11 cellular contexts compared by ENCODE assay signal in the genomic region with DNA sequence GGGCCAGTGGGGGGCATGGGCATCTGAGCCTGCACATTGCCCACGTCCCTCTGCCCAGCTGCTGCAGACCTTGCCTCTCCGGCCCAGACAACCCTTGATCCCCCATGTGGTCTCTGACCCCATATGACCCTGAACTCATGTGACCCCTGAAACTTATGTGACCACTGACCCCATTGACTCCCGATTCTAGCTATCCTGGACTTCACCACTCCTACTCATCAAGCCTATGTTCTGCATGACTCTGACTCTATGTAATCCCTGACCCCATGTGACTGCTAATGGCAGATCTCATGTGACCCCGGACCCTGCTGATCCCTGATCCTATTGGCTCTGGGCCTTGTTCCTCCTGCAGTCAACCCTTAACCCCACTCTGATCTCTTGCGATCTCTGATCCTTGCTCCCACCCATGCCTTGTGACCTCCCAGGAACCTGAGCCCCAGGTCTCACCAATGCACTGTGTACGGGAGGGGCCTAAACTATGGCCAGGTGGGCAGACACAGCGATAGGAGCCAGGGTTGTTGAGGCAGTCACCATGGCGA. TPM values are rescaled to one million over a fixed set of nuclear protein-coding genes. Genes with fewer than 3 reads are reported as not detected.
DNase-seq lines count a peak whose midpoint lies in the region; ATAC-seq and TF ChIP-seq lines count a peak whose summit lies in the region.
"Had no signal": no experiment of that assay in that cellular context is flagged by ENCODE, and none has a peak within 500 bp of the region (broad histone marks: within the 10 kb centered on the region; RNA-seq: fewer than 3 reads in every experiment).

No MANE protein-coding gene starts in this region.

- TF ChIP-seq EP300 in Ishikawa (IDR thresholded peaks at IDR 0.05; ENCODE audit: borderline replicate concordance) = no peak

- TF ChIP-seq CTCF in activated B cell treated with CpG ODN at 0.5 μM for 24 hours (IDR thresholded peaks at IDR 0.05) (no peak), neural progenitor cell (IDR thresholded peaks at IDR 0.05) (no peak), MCF 10A (IDR thresholded peaks at IDR 0.05; ENCODE audit: unreplicated experiment) (no peak)

- POLR2A ChIA-PET in activated B cell treated with CpG ODN at 0.5 μM for 24 hours (lab: Charles Lee) (interaction anchor here (0.5 to 3.2 kb wide), 13 partner anchors 9 to 504 kb away, joined by 3 to 38 read pairs (median 3); a partner anchor contains a TSS), MCF 10A (lab: Yijun Ruan, JAX) (interaction anchor here (0.6 to 2.1 kb wide), 2 partner anchors 12 to 18 kb away, joined by 3 to 7 read pairs; a partner anchor contains a TSS)

- H2AFZ ChIP-seq in neural progenitor cell (replicated peaks) = no peak overlapping the region

- DNase-seq in T-helper 1 cell (no peak), activated B cell treated with CpG ODN at 0.5 μM for 24 hours (no peak), neural progenitor cell (ENCODE audit: low spot score) (no peak), inferior parietal cortex (ENCODE audit: extremely low spot score) (no peak), MCF 10A (ENCODE audit: unreplicated experiment) (no peak)
- no peak for DNase-seq in stimulated activated CD4-positive, alpha-beta T cell treated with anti-CD3 and anti-CD28 coated beads, Interleukin-4, amount 100 ng/mL, for 4 hours
- DNase-seq: SIG-M5 had no signal

- H3K27ac Mint-ChIP-seq in T-helper 1 cell treated with Interleukin-12 subunit alpha and Interleukin-12 subunit beta and Interleukin-4 antibody, amounts not matched to agents 30 μg/mL and 1 μg/mL, for 36 hours = peak overlapping the region; percentile 82
- peak overlapping the region; percentile 59 for H3K27ac Mint-ChIP-seq in activated B cell treated with CpG ODN at 0.5 μM for 24 hours
- peak overlapping the region; percentile 35 for H3K27ac Mint-ChIP-seq in neural progenitor cell
- no peak overlapping the region for H3K27ac Mint-ChIP-seq in MCF 10A (ENCODE audit: low read depth, unreplicated experiment)

- H4K20me1 ChIP-seq in neural progenitor cell (ENCODE audit: low read depth) = peaks cover 28% of the 10 kb centered on the region

- no peak overlapping the region for H3K9ac ChIP-seq in neural progenitor cell

- ATAC-seq in activated B cell treated with CpG ODN at 0.5 μM for 24 hours (ENCODE audit: low read depth) = no peak

- no peak overlapping the region for H3K4me3 ChIP-seq in neural progenitor cell
- H3K4me3 ChIP-seq: cardiac muscle cell, thyroid gland had no signal

- H3K9me3 ChIP-seq in neural progenitor cell (ENCODE audit: low read depth) = no peaks in the 10 kb centered on the region
- H3K9me3 ChIP-seq: thyroid gland had no signal

- H3K27me3 ChIP-seq in neural progenitor cell = peaks cover 98% of the 10 kb centered on the region
- H3K27me3 ChIP-seq: thyroid gland had no signal

- H3K27me3 Mint-ChIP-seq in T-helper 1 cell treated with Interleukin-12 subunit alpha and Interleukin-12 subunit beta and Interleukin-4 antibody, amounts not matched to agents 30 μg/mL and 1 μg/mL, for 36 hours (ENCODE audit: low read depth) = no peaks in the 10 kb centered on the region
- H3K27me3 Mint-ChIP-seq in activated B cell treated with CpG ODN at 0.5 μM for 24 hours (no peaks in the 10 kb centered on the region), neural progenitor cell (ENCODE audit: insufficient read depth, low read depth) (peaks cover 37% of the 10 kb centered on the region), MCF 10A (ENCODE audit: insufficient read depth, unreplicated experiment) (no peaks in the 10 kb centered on the region)

- peaks cover 36% of the 10 kb centered on the region for H3F3A ChIP-seq in neural progenitor cell (ENCODE audit: low read depth)

- no peaks in the 10 kb centered on the region for H3K36me3 ChIP-seq in neural progenitor cell
- H3K36me3 ChIP-seq: cardiac muscle cell, thyroid gland had no signal

- H3K4me1 ChIP-seq in neural progenitor cell = peaks cover 22% of the 10 kb centered on the region

- intact Hi-C loops in activated B cell treated with CpG ODN at 0.5 μM for 24 hours (cut with micrococcal nuclease) = loop anchor here (1.0 kb wide), 2 partner anchors 12 to 186 kb away; no protein-coding TSS in a partner anchor
- intact Hi-C loops in MCF 10A (cut with micrococcal nuclease) = no loop called here

- H3K36me3 Mint-ChIP-seq in T-helper 1 cell treated with Interleukin-12 subunit alpha and Interleukin-12 subunit beta and Interleukin-4 antibody, amounts not matched to agents 30 μg/mL and 1 μg/mL, for 36 hours (ENCODE audit: low read depth) = peaks cover 37% of the 10 kb centered on the region
- no peaks in the 10 kb centered on the region for H3K36me3 Mint-ChIP-seq in activated B cell treated with CpG ODN at 0.5 μM for 24 hours (ENCODE audit: low read depth)
- peaks cover 9% of the 10 kb centered on the region for H3K36me3 Mint-ChIP-seq in neural progenitor cell
- no peaks in the 10 kb centered on the region for H3K36me3 Mint-ChIP-seq in MCF 10A (ENCODE audit: insufficient read depth, unreplicated experiment)

- no peak overlapping the region for H3K27ac ChIP-seq in neural progenitor cell
- H3K27ac ChIP-seq: cardiac muscle cell, thyroid gland had no signal

- H3K4me2 ChIP-seq in neural progenitor cell = no peak overlapping the region

- no peaks in the 10 kb centered on the region for H3K79me2 ChIP-seq in neural progenitor cell (ENCODE audit: low read depth)

- no TSS peak for BruUV-seq in MCF 10A (replicated peaks; lab: Mats Ljungman, UMichigan)

- no peaks in the 10 kb centered on the region for H3K9me3 Mint-ChIP-seq in T-helper 1 cell treated with Interleukin-12 subunit alpha and Interleukin-12 subunit beta and Interleukin-4 antibody, amounts not matched to agents 30 μg/mL and 1 μg/mL, for 36 hours
- H3K9me3 Mint-ChIP-seq in activated B cell treated with CpG ODN at 0.5 μM for 24 hours = no peaks in the 10 kb centered on the region
- H3K9me3 Mint-ChIP-seq in neural progenitor cell = no peaks in the 10 kb centered on the region
- H3K9me3 Mint-ChIP-seq in MCF 10A (ENCODE audit: unreplicated experiment) = no peaks in the 10 kb centered on the region

- no peak for TF ChIP-seq RAD21 in Ishikawa (IDR thresholded peaks at IDR 0.05; ENCODE audit: low read depth)

- peaks cover 60% of the 10 kb centered on the region for H3K4me1 Mint-ChIP-seq in T-helper 1 cell treated with Interleukin-12 subunit alpha and Interleukin-12 subunit beta and Interleukin-4 antibody, amounts not matched to agents 30 μg/mL and 1 μg/mL, for 36 hours (ENCODE audit: low read depth)
- H3K4me1 Mint-ChIP-seq in activated B cell treated with CpG ODN at 0.5 μM for 24 hours (peaks cover 63% of the 10 kb centered on the region), neural progenitor cell (peaks cover 53% of the 10 kb centered on the region), MCF 10A (ENCODE audit: insufficient read depth, unreplicated experiment) (peaks cover 28% of the 10 kb centered on the region)

- peak overlapping the region; percentile 5 for H3K4me3 Mint-ChIP-seq in T-helper 1 cell treated with Interleukin-12 subunit alpha and Interleukin-12 subunit beta and Interleukin-4 antibody, amounts not matched to agents 30 μg/mL and 1 μg/mL, for 36 hours
- H3K4me3 Mint-ChIP-seq in activated B cell treated with CpG ODN at 0.5 μM for 24 hours (peak overlapping the region; percentile 24), neural progenitor cell (peak overlapping the region; percentile 59), MCF 10A (ENCODE audit: unreplicated experiment) (no peak overlapping the region)

- CTCF ChIA-PET in activated B cell treated with CpG ODN at 0.5 μM for 24 hours (lab: Charles Lee) = interaction anchor here (0.5 to 3.7 kb wide), 6 partner anchors 11 to 190 kb away, joined by 3 to 47 read pairs (median 6); a partner anchor contains a TSS
- CTCF ChIA-PET in MCF 10A (lab: Yijun Ruan, JAX) = interaction anchor here (0.7 to 3.4 kb wide), 3 partner anchors 8 to 92 kb away, joined by 3 to 18 read pairs (median 10); no protein-coding TSS in a partner anchor

TF ChIP-seq in Ishikawa, 13 proteins besides CTCF, POLR2A, EP300 and RAD21:
- no peak for TF ChIP-seq NFIC (IDR thresholded peaks at IDR 0.05)
- TF ChIP-seq, protein P1, sequence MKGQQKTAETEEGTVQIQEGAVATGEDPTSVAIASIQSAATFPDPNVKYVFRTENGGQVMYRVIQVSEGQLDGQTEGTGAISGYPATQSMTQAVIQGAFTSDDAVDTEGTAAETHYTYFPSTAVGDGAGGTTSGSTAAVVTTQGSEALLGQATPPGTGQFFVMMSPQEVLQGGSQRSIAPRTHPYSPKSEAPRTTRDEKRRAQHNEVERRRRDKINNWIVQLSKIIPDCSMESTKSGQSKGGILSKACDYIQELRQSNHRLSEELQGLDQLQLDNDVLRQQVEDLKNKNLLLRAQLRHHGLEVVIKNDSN (IDR thresholded peaks at IDR 0.05) = peak; percentile 56; the same call in 1 of the 2 replicates

RNA-seq across cellular contexts. Expression of a gene that starts 5.7 kb away (rescaled TPM):
- total RNA-seq in activated B cell treated with CpG ODN at 0.5 μM for 24 hours (25.0 and 25.3 TPM in 2 replicates), neural progenitor cell (ENCODE audit: low replicate concordance) (1.2 and 6.1 TPM in 2 replicates), MCF 10A (2022) (10.6 and 11.0 TPM in 2 replicates)

RNA-seq across cellular contexts. Expression of a gene that starts 17.8 kb away (rescaled TPM):
- total RNA-seq in activated B cell treated with CpG ODN at 0.5 μM for 24 hours = 40.9 and 41.0 TPM in 2 replicates
- 15.5 and 34.0 TPM in 2 replicates for total RNA-seq in neural progenitor cell (ENCODE audit: low replicate concordance)
- 65.4 and 68.5 TPM in 2 replicates for total RNA-seq in MCF 10A (2022)

RNA-seq across cellular contexts. Expression of a gene that starts 19.9 kb away (rescaled TPM):
- total RNA-seq in activated B cell treated with CpG ODN at 0.5 μM for 24 hours (19.1 and 21.6 TPM in 2 replicates), neural progenitor cell (ENCODE audit: low replicate concordance) (11.7 and 27.8 TPM in 2 replicates), MCF 10A (2022) (16.7 and 21.6 TPM in 2 replicates)

RNA-seq across cellular contexts. Expression of a gene that starts 23.4 kb away (rescaled TPM):
- total RNA-seq in activated B cell treated with CpG ODN at 0.5 μM for 24 hours (143 and 163 TPM in 2 replicates), neural progenitor cell (ENCODE audit: low replicate concordance) (4.7 and 5.1 TPM in 2 replicates), MCF 10A (2022) (31.3 and 40.6 TPM in 2 replicates)

RNA-seq across cellular contexts. Expression of a gene that starts 27.6 kb away (rescaled TPM):
- total RNA-seq in activated B cell treated with CpG ODN at 0.5 μM for 24 hours (70.0 and 75.7 TPM in 2 replicates), neural progenitor cell (ENCODE audit: low replicate concordance) (16.9 and 45.2 TPM in 2 replicates), MCF 10A (2022) (70.9 and 75.5 TPM in 2 replicates)
